In the genomic region with DNA sequence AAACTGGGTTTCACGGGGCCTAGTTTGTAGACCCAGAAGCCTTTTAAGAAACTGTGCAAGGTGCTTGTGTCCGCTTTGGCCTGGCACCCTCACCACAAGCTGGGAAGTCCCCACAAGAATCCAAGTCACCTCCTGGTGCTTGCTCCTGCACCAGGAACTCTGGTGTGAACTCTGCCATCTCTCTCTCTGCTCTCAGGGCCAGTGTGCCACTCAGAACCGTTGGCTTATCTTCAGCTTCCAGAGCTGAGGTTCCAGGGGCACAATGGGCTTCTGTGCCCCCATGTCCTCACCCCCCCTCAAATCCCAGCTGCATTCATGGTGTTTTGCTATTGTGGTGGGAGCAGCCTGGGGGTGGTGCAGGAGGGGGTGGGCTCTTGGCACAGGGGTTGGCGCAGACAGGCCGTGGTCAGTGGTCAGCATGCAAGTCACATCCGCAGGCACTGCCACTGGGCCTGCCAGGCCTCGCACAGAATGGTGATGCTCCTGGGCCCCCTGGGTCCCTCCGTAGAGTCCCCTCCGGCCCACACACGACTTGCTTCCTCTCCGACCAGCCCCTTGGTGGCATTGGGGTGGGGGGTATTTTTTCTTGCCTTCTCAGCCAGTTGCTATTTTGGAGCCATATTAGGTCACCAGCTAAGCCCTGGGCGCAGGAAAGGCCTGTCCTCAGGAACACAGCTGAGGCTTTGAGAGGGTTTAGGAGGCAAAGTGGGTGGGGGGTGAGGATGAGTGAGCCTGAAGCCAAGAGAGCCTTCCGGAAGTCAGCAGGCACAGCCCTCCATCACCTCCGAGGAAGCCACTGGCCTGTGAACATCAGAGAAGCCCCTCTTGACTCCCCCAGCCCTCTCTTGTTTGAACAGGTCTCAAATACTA, we compare ENCODE assay signal across 16 cellular contexts. TPM values are rescaled to one million over a fixed set of nuclear protein-coding genes. Genes with fewer than 3 reads are reported as not detected.
A peak's percentile ranks its signal among the peaks of the same experiment; 100 is the strongest.
DNase-seq lines count a peak whose midpoint lies in the region; ATAC-seq, FAIRE-seq and TF ChIP-seq lines count a peak whose summit lies in the region.
"Had no signal": no experiment of that assay in that cellular context is flagged by ENCODE, and none has a peak within 500 bp of the region (broad histone marks: within the 10 kb centered on the region; RNA-seq: fewer than 3 reads in every experiment).

No MANE protein-coding gene starts in this region.

- H3K79me2 ChIP-seq in smooth muscle cell (ENCODE audit: low read depth): peaks cover 78% of the 10 kb centered on the region
- no peaks in the 10 kb centered on the region for H3K79me2 ChIP-seq in MM.1S (ENCODE audit: low read length)

- peaks cover 23% of the 10 kb centered on the region for H3K4me1 ChIP-seq in smooth muscle cell (ENCODE audit: low read depth)
- H3K4me1 ChIP-seq in MM.1S (ENCODE audit: low read length): peaks cover 4% of the 10 kb centered on the region; the same call in 1 of the 2 replicates

- no peak for FAIRE-seq in D721Med (lab: Jason Lieb, UNC)

- H3K36me3 ChIP-seq in smooth muscle cell (ENCODE audit: low read depth): no peaks in the 10 kb centered on the region
- no peaks in the 10 kb centered on the region for H3K36me3 ChIP-seq in MM.1S (replicated peaks; ENCODE audit: insufficient read depth, low read length)

- H3K4me3 ChIP-seq in smooth muscle cell (no peak overlapping the region), MM.1S (ENCODE audit: low read length) (no peak overlapping the region)
- H3K4me3 ChIP-seq: SJSA1 had no signal

- no peaks in the 10 kb centered on the region for H3K9me2 ChIP-seq in MM.1S (replicated peaks; ENCODE audit: insufficient read depth, low read length)

- H3K4me1 Mint-ChIP-seq in brain: peaks cover 81% of the 10 kb centered on the region

- H4K20me1 ChIP-seq in smooth muscle cell (ENCODE audit: low read depth) (peaks cover 73% of the 10 kb centered on the region), MM.1S (ENCODE audit: insufficient read depth, low read length) (no peaks in the 10 kb centered on the region)

- H2AFZ ChIP-seq in smooth muscle cell (ENCODE audit: low read depth) (no peak overlapping the region), MM.1S (ENCODE audit: low read length) (no peak overlapping the region)
- H2AFZ ChIP-seq: parathyroid adenoma had no signal

- H3K9ac ChIP-seq in smooth muscle cell (ENCODE audit: low read depth) (no peak overlapping the region), MM.1S (ENCODE audit: low read length) (no peak overlapping the region)
- H3K9ac ChIP-seq: parathyroid adenoma had no signal

- no peaks in the 10 kb centered on the region for H3K36me3 Mint-ChIP-seq in brain

- H3F3A ChIP-seq in smooth muscle cell (ENCODE audit: low read depth) (peaks cover 10% of the 10 kb centered on the region), MM.1S (ENCODE audit: insufficient read depth, low read length) (0 out of 2 replicates have a peak, but pooled peaks cover 4% of the 10 kb centered on the region)

- peak overlapping the region; percentile 97 for H3K4me2 ChIP-seq in smooth muscle cell
- no peak overlapping the region for H3K4me2 ChIP-seq in MM.1S (ENCODE audit: low read depth, low read length)

- ATAC-seq in GM19351 (IDR thresholded peaks at IDR 0.05; ENCODE audit: unreplicated experiment): no peak
- ATAC-seq: activated CD4-positive, CD25-positive, alpha-beta regulatory T cell treated with anti-CD3 and anti-CD28 coated beads, Interleukin-2, amount 50 U/mL, for 24 hours had no signal

- DNase-seq in C1 segment of cervical spinal cord (lab: John Stamatoyannopoulos, UW) (peak in 13 of 14 donors; percentile 44 to 94 (median 87)), medulla oblongata (ENCODE audit: extremely low spot score) (peak; percentile 95), smooth muscle cell (lab: John Stamatoyannopoulos, UW; ENCODE audit: unreplicated experiment) (no peak), MM.1S (no peak), D721Med (ENCODE audit: insufficient read length, low spot score) (no peak), OCI-M1 (lab: John Stamatoyannopoulos, UW) (no peak)
- DNase-seq: activated naive CD4-positive, alpha-beta T cell; effector memory CD4-positive, alpha-beta T cell; immature natural killer cell; NCI-H345 had no signal

- H3K9me3 ChIP-seq in smooth muscle cell (replicated peaks; ENCODE audit: low read depth) (no peaks in the 10 kb centered on the region), MM.1S (replicated peaks; ENCODE audit: insufficient read depth, low read length) (no peaks in the 10 kb centered on the region)
- H3K9me3 ChIP-seq: SJSA1 had no signal

- peak overlapping the region; percentile 17 for H3K27ac ChIP-seq in smooth muscle cell (ENCODE audit: low read depth)
- no peak overlapping the region for H3K27ac ChIP-seq in MM.1S (ENCODE audit: low read length)
- H3K27ac ChIP-seq: parathyroid adenoma, SJSA1 had no signal

- WGBS in smooth muscle cell (ENCODE audit: low lambda C conversion rate): 83% methylated on average over 14 of the region's 14 CpGs

- H3K27me3 ChIP-seq in smooth muscle cell (ENCODE audit: low read depth) (no peaks in the 10 kb centered on the region), MM.1S (replicated peaks; ENCODE audit: insufficient read depth, low read length) (no peaks in the 10 kb centered on the region)
- H3K27me3 ChIP-seq: SJSA1 had no signal

- peaks cover 0 to 3% (median 0%) of the 10 kb centered on the region in 5 experiments for H3K9me3 Mint-ChIP-seq in brain
- H3K9me3 Mint-ChIP-seq: CD8-positive, alpha-beta memory T cell; immature natural killer cell had no signal

- TF ChIP-seq CTCF in brain (conservative IDR thresholded peaks at IDR 0.05) (no peak), smooth muscle cell (IDR thresholded peaks at IDR 0.05; ENCODE audit: borderline replicate concordance, insufficient read depth, poor library complexity, severe bottlenecking) (no peak), MM.1S (IDR thresholded peaks at IDR 0.05; ENCODE audit: low read length) (no peak), D721Med (IDR thresholded peaks at IDR 0.05; ENCODE audit: insufficient read depth, missing control alignments) (no peak)

- H3K27me3 Mint-ChIP-seq in brain: peaks cover 19% of the 10 kb centered on the region

- peak overlapping the region in 4 of 5 experiments; percentile 56 to 93 (median 88) for H3K4me3 Mint-ChIP-seq in brain

- peak overlapping the region in 3 of 5 experiments; percentile 68 to 95 (median 93) for H3K27ac Mint-ChIP-seq in brain

RNA-seq across cellular contexts. Expression of a gene that starts 3.0 kb away (rescaled TPM):
- polyA plus RNA-seq in brain (ENCODE audit: insufficient read depth, low read depth, low replicate concordance) (38.1 TPM), smooth muscle cell (30.6 and 52.1 TPM in 2 replicates)
- total RNA-seq in smooth muscle cell: 21.9 and 28.0 TPM in 2 replicates

Comparison
In these comparisons a context has a peak if more than half of its experiments do, and no peak if none do; other contexts are left out.
1. DNase-seq: peak in C1 segment of cervical spinal cord (13 of 14) and medulla oblongata (single experiment); none in smooth muscle cell (single experiment), MM.1S (single experiment), D721Med (single experiment) and OCI-M1 (single experiment).